ENCODE assay signal across 8 cellular contexts in genomic region chr10:91632671-91633550, GRCh38. TPM values are rescaled to one million over a fixed set of nuclear protein-coding genes. Genes with fewer than 3 reads are reported as not detected.
DNase-seq lines count a peak whose midpoint lies in the region; ATAC-seq and TF ChIP-seq lines count a peak whose summit lies in the region.

Gene PPP1R3C (minus strand): TSS chr10:91633071. CDS start chr10:91632969, 102 bp downstream.

- H3K4me1 Mint-ChIP-seq in activated CD8-positive, alpha-beta T cell treated with anti-CD3 and anti-CD28 coated beads for 36 hours (ENCODE audit: low read depth): peaks cover 4% of the 10 kb centered on the region

- H3K4me3 ChIP-seq in effector memory CD4-positive, alpha-beta T cell (ENCODE audit: insufficient read depth, low read depth, low read length, poor library complexity, severe bottlenecking): peak within 1 kb of the TSS; percentile 40
- peak within 1 kb of the TSS; percentile 60 to 94 (median 70) for H3K4me3 ChIP-seq in liver (ENCODE audit: low read depth in 1 of 3, low read length in 3 of 3)

- POLR2A ChIA-PET in activated CD8-positive, alpha-beta T cell treated with anti-CD3 and anti-CD28 coated beads for 36 hours (lab: Charles Lee): no interaction called here

- TF ChIP-seq RAD21 in liver (IDR thresholded peaks at IDR 0.05): peak; percentile 65 to 75

- peak within 1 kb of the TSS; percentile 94 to 96 for H3K9ac ChIP-seq in liver (ENCODE audit: low read depth in 1 of 2, low read length in 2 of 2)

- H3K9me3 ChIP-seq in effector memory CD4-positive, alpha-beta T cell (ENCODE audit: control insufficient read depth, low read length): no peaks in the 10 kb centered on the region
- no peaks in the 10 kb centered on the region for H3K9me3 ChIP-seq in liver (ENCODE audit: control insufficient read depth in 4 of 4, low read length in 3 of 4)

- DNase-seq in GM10266 (ENCODE audit: extremely low spot score) (peak; percentile 36), NCI-H2107 treated with DMSO at 0.1 percent for 48 hours (lab: John Stamatoyannopoulos, UW; ENCODE audit: unreplicated experiment) (peak; percentile 78), NAMALWA (ENCODE audit: low spot score) (no peak)
- DNase-seq in activated CD8-positive, alpha-beta T cell treated with anti-CD3 and anti-CD28 coated beads for 36 hours: peak; percentile 70
- no peak for DNase-seq in effector memory CD4-positive, alpha-beta T cell
- peak; percentile 42 to 53 for DNase-seq in stimulated activated CD4-positive, alpha-beta T cell treated with anti-CD3 and anti-CD28 coated beads, Interleukin-2, amount 100 ng/mL, for 48 hours

- intact Hi-C loops in activated CD8-positive, alpha-beta T cell treated with anti-CD3 and anti-CD28 coated beads for 36 hours (cut with micrococcal nuclease): loop anchor here (5.0 kb wide), 1 partner anchor 336 kb away; no protein-coding TSS in a partner anchor

- TF ChIP-seq CTCF in GM10266 (IDR thresholded peaks at IDR 0.05; ENCODE audit: control insufficient read depth, insufficient read depth, low read depth, missing control alignments) (peak; percentile 38), liver (IDR thresholded peaks at IDR 0.05; ENCODE audit: low read depth, low read length, missing input control) (peak; percentile 37)
- no peak for TF ChIP-seq CTCF in activated CD8-positive, alpha-beta T cell treated with anti-CD3 and anti-CD28 coated beads for 36 hours (IDR thresholded peaks at IDR 0.05)

- H3K27me3 Mint-ChIP-seq in activated CD8-positive, alpha-beta T cell treated with anti-CD3 and anti-CD28 coated beads for 36 hours: peaks cover 55% of the 10 kb centered on the region

- H3K36me3 ChIP-seq in effector memory CD4-positive, alpha-beta T cell (ENCODE audit: control insufficient read depth, insufficient read depth, low read length): no peaks in the 10 kb centered on the region
- H3K36me3 ChIP-seq in liver (ENCODE audit: control insufficient read depth in 4 of 4, insufficient read depth in 3 of 4, low read depth in 1 of 4, low read length in 3 of 4): peaks cover 0 to 6% (median 2%) of the 10 kb centered on the region in 4 donors

- CTCF ChIA-PET in activated CD8-positive, alpha-beta T cell treated with anti-CD3 and anti-CD28 coated beads for 36 hours (lab: Charles Lee): interaction anchor here (0.8 to 6.0 kb wide), 13 partner anchors 11 to 335 kb away, joined by 3 to 139 read pairs (median 4); no protein-coding TSS in a partner anchor

- ATAC-seq in HG02642 (IDR thresholded peaks at IDR 0.05; ENCODE audit: poor library complexity, unreplicated experiment): peak; percentile 88
- ATAC-seq in activated CD8-positive, alpha-beta T cell treated with anti-CD3 and anti-CD28 coated beads for 36 hours: peak; percentile 87

- H3K27ac ChIP-seq in effector memory CD4-positive, alpha-beta T cell (ENCODE audit: insufficient read depth, low read length, poor library complexity, severe bottlenecking): no peak within 1 kb of the TSS
- peak within 1 kb of the TSS; percentile 96 to 98 for H3K27ac ChIP-seq in liver (ENCODE audit: low read depth in 1 of 2, low read length in 2 of 2)

- no peaks in the 10 kb centered on the region for H3K36me3 Mint-ChIP-seq in activated CD8-positive, alpha-beta T cell treated with anti-CD3 and anti-CD28 coated beads for 36 hours (ENCODE audit: low read depth)

- H3K27ac Mint-ChIP-seq in activated CD8-positive, alpha-beta T cell treated with anti-CD3 and anti-CD28 coated beads for 36 hours: no peak within 1 kb of the TSS

- H3K27me3 ChIP-seq in effector memory CD4-positive, alpha-beta T cell (replicated peaks; ENCODE audit: control insufficient read depth, insufficient read depth, low read length, poor library complexity, severe bottlenecking): peaks cover 28% of the 10 kb centered on the region
- no peaks in the 10 kb centered on the region for H3K27me3 ChIP-seq in liver (ENCODE audit: control insufficient read depth in 4 of 4, insufficient read depth in 4 of 4, low read length in 3 of 4)

- 2% methylated on average over 61 of the region's 61 CpGs for WGBS in liver

- H3K9me3 Mint-ChIP-seq in activated CD8-positive, alpha-beta T cell treated with anti-CD3 and anti-CD28 coated beads for 36 hours: no peaks in the 10 kb centered on the region

- peak within 1 kb of the TSS; percentile 70 for H3K4me3 Mint-ChIP-seq in activated CD8-positive, alpha-beta T cell treated with anti-CD3 and anti-CD28 coated beads for 36 hours

- peaks cover 4% of the 10 kb centered on the region for H3K4me1 ChIP-seq in effector memory CD4-positive, alpha-beta T cell (ENCODE audit: control insufficient read depth, insufficient read depth, low read length, poor library complexity, severe bottlenecking)
- H3K4me1 ChIP-seq in liver (ENCODE audit: control insufficient read depth in 4 of 4, insufficient read depth in 4 of 4, low read length in 3 of 4): peaks cover 0 to 55% (median 28%) of the 10 kb centered on the region in 4 donors

TF ChIP-seq in liver, 16 proteins besides CTCF, POLR2A, EP300 and RAD21:
- TF ChIP-seq HNF4A (conservative IDR thresholded peaks at IDR 0.05): peak; percentile 60 to 82
- peak; percentile 78 for TF ChIP-seq YY1 (IDR thresholded peaks at IDR 0.05)
- TF ChIP-seq MAX (IDR thresholded peaks at IDR 0.05): peak; percentile 41
- peak in 1 of 2 donors; percentile 31 for TF ChIP-seq JUND (IDR thresholded peaks at IDR 0.05)
- TF ChIP-seq, protein P1, sequence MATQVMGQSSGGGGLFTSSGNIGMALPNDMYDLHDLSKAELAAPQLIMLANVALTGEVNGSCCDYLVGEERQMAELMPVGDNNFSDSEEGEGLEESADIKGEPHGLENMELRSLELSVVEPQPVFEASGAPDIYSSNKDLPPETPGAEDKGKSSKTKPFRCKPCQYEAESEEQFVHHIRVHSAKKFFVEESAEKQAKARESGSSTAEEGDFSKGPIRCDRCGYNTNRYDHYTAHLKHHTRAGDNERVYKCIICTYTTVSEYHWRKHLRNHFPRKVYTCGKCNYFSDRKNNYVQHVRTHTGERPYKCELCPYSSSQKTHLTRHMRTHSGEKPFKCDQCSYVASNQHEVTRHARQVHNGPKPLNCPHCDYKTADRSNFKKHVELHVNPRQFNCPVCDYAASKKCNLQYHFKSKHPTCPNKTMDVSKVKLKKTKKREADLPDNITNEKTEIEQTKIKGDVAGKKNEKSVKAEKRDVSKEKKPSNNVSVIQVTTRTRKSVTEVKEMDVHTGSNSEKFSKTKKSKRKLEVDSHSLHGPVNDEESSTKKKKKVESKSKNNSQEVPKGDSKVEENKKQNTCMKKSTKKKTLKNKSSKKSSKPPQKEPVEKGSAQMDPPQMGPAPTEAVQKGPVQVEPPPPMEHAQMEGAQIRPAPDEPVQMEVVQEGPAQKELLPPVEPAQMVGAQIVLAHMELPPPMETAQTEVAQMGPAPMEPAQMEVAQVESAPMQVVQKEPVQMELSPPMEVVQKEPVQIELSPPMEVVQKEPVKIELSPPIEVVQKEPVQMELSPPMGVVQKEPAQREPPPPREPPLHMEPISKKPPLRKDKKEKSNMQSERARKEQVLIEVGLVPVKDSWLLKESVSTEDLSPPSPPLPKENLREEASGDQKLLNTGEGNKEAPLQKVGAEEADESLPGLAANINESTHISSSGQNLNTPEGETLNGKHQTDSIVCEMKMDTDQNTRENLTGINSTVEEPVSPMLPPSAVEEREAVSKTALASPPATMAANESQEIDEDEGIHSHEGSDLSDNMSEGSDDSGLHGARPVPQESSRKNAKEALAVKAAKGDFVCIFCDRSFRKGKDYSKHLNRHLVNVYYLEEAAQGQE (IDR thresholded peaks at IDR 0.05): peak; percentile 95
- TF ChIP-seq NR2F2 (IDR thresholded peaks at IDR 0.05): peak; percentile 17
- TF ChIP-seq HNF4G (IDR thresholded peaks at IDR 0.05): peak; percentile 24
- TF ChIP-seq EGR1 (IDR thresholded peaks at IDR 0.05; ENCODE audit: low read depth in 2 of 2): peak in 1 of 2 donors; percentile 49
- TF ChIP-seq TAF1 (conservative IDR thresholded peaks at IDR 0.05): peak; percentile 99
- no peak for TF ChIP-seq GABPA (IDR thresholded peaks at IDR 0.05 in 1 of 2, conservative IDR thresholded peaks at IDR 0.05 in 1 of 2)
- peak; percentile 58 to 84 for TF ChIP-seq RXRA (IDR thresholded peaks at IDR 0.05)
- TF ChIP-seq, protein P2, sequence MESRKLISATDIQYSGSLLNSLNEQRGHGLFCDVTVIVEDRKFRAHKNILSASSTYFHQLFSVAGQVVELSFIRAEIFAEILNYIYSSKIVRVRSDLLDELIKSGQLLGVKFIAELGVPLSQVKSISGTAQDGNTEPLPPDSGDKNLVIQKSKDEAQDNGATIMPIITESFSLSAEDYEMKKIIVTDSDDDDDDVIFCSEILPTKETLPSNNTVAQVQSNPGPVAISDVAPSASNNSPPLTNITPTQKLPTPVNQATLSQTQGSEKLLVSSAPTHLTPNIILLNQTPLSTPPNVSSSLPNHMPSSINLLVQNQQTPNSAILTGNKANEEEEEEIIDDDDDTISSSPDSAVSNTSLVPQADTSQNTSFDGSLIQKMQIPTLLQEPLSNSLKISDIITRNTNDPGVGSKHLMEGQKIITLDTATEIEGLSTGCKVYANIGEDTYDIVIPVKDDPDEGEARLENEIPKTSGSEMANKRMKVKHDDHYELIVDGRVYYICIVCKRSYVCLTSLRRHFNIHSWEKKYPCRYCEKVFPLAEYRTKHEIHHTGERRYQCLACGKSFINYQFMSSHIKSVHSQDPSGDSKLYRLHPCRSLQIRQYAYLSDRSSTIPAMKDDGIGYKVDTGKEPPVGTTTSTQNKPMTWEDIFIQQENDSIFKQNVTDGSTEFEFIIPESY (IDR thresholded peaks at IDR 0.05): peak; percentile 58
- peak; percentile 57 for TF ChIP-seq FOXA1 (IDR thresholded peaks at IDR 0.05)
- TF ChIP-seq, protein P3, sequence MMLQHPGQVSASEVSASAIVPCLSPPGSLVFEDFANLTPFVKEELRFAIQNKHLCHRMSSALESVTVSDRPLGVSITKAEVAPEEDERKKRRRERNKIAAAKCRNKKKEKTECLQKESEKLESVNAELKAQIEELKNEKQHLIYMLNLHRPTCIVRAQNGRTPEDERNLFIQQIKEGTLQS (IDR thresholded peaks at IDR 0.05): peak; percentile 31
- peak; percentile 89 for TF ChIP-seq SP1 (IDR thresholded peaks at IDR 0.05)
- TF ChIP-seq FOXA2 (IDR thresholded peaks at IDR 0.05): no peak
TF ChIP-seq in liver: peak in this region for 14.

RNA-seq across cellular contexts. Expression of gene PPP1R3C, which starts in this region (rescaled TPM):
- total RNA-seq in activated CD8-positive, alpha-beta T cell treated with anti-CD3 and anti-CD28 coated beads for 36 hours: under 1 TPM; 0.94 to 0.99 TPM
- 10 to 100 TPM; 25.5 to 34.6 TPM for total RNA-seq in liver
- 10 to 100 TPM; 27.5 to 76.1 TPM for polyA plus RNA-seq in liver

Comparison
In these comparisons a context has a peak if more than half of its experiments do, and no peak if none do; other contexts are left out.
1. RNA of gene PPP1R3C (total RNA-seq): 25.5 to 34.6 TPM in liver; 0.94 to 0.99 TPM in activated CD8-positive, alpha-beta T cell treated with anti-CD3 and anti-CD28 coated beads for 36 hours; every median in the first group is over 10 times any median in the second.
2. Peak in DNase-seq and ATAC-seq in activated CD8-positive, alpha-beta T cell treated with anti-CD3 and anti-CD28 coated beads for 36 hours; RNA of the gene not detected or under 1 TPM.
3. DNase-seq: peak in GM10266 (single experiment), NCI-H2107 treated with DMSO at 0.1 percent for 48 hours (single experiment) and stimulated activated CD4-positive, alpha-beta T cell treated with anti-CD3 and anti-CD28 coated beads, Interleukin-2, amount 100 ng/mL, for 48 hours (2 of 2); none in effector memory CD4-positive, alpha-beta T cell (0 of 3) and NAMALWA (single experiment).